ENCODE assay signal across 8 cellular contexts in the genomic region with DNA sequence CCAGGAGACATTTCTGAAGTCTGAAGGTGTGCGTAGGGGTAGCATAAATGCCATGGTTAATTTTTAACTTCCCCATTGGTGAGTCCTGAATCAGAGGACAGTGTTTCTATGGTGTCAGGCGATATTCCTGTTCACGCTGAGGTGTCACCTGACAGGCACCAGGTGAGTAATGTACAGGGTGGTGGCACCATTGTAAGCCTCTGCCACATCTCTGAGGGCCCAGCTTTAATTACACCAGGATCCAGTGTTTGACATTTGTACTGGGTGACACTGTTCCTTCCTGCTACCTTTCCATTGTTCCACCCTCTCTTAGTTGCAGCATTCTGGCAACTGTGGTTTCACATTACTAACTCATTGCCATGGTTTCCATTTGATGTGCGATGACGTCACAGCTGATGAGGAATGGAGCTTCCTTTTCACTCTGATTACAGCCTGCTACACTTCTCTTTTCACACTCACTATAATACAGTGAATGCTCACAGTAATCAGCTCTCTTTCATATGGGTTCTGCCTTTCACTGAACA. TPM values are rescaled to one million over a fixed set of nuclear protein-coding genes. Genes with fewer than 3 reads are reported as not detected.
DNase-seq lines count a peak whose midpoint lies in the region; ATAC-seq and TF ChIP-seq lines count a peak whose summit lies in the region.

No MANE protein-coding gene starts in this region.

- H2BK12ac ChIP-seq in neuronal stem cell (ENCODE audit: low read length): no peak overlapping the region

- H3K4me3 ChIP-seq in GM12865 (ENCODE audit: low read depth, low read length) (no peak overlapping the region), neuronal stem cell (ENCODE audit: low read length in 2 of 2) (no peak overlapping the region)

- no peak overlapping the region for H3K14ac ChIP-seq in neuronal stem cell (ENCODE audit: low read length)

- no peak overlapping the region for H4K8ac ChIP-seq in neuronal stem cell (ENCODE audit: low read depth, low read length)

- H4K91ac ChIP-seq in neuronal stem cell (ENCODE audit: low read depth, low read length, poor library complexity): no peak overlapping the region

- H3K18ac ChIP-seq in neuronal stem cell (ENCODE audit: low read length): no peak overlapping the region

- peaks cover 4 to 8% of the 10 kb centered on the region in 2 donors for H3K4me1 ChIP-seq in neuronal stem cell (ENCODE audit: control insufficient read depth in 2 of 2, insufficient read depth in 1 of 2, low read depth in 1 of 2, low read length in 2 of 2)

- TF ChIP-seq POLR2A in GM18505 (IDR thresholded peaks at IDR 0.05; ENCODE audit: borderline replicate concordance, extremely low read depth, insufficient read depth, insufficient read length): no peak

- TF ChIP-seq CTCF in GM12865 (IDR thresholded peaks at IDR 0.05; ENCODE audit: insufficient read depth, low read depth, low read length, missing control alignments): no peak

- H3K9ac ChIP-seq in neuronal stem cell (ENCODE audit: low read depth, low read length, poor library complexity): no peak overlapping the region

- no peak overlapping the region for H3K4me2 ChIP-seq in neuronal stem cell (ENCODE audit: insufficient read depth, low read length, poor library complexity, severe bottlenecking)

- no peak overlapping the region for H3K4ac ChIP-seq in neuronal stem cell (ENCODE audit: low read length)

- no peak overlapping the region for H3K27ac ChIP-seq in neuronal stem cell (replicated peaks; ENCODE audit: low read length)

- peak; percentile 10 for DNase-seq in GM12865 (ENCODE audit: low read depth)
- DNase-seq in NCI-H1436 (lab: John Stamatoyannopoulos, UW): peak; percentile 94
- DNase-seq in amniotic epithelial cell (ENCODE audit: low read depth): peak; percentile 5
- peak; percentile 29 for DNase-seq in neuronal stem cell (ENCODE audit: low spot score)
- DNase-seq in stimulated activated naive CD4-positive, alpha-beta T cell (lab: John Stamatoyannopoulos, UW): no peak
- DNase-seq in D341Med (ENCODE audit: low spot score): no peak

- no CpG with 5 or more reads among the region's 5 CpGs for WGBS in neuronal stem cell (ENCODE audit: extremely low coverage in 2 of 2, insufficient read length in 2 of 2, insufficient replicate concordance in 1 of 2), 2 donors

- H2BK15ac ChIP-seq in neuronal stem cell (ENCODE audit: low read length): no peak overlapping the region

- H3K27me3 ChIP-seq in neuronal stem cell (ENCODE audit: control insufficient read depth in 3 of 3, insufficient read depth in 3 of 3, low read depth in 1 of 3, low read length in 3 of 3): no peaks in the 10 kb centered on the region

- no peaks in the 10 kb centered on the region for H3K79me1 ChIP-seq in neuronal stem cell (ENCODE audit: low read depth, low read length)

- H2BK5ac ChIP-seq in neuronal stem cell (ENCODE audit: low read length): no peak overlapping the region

- no peak for ATAC-seq in GM18505 (IDR thresholded peaks at IDR 0.05; ENCODE audit: unreplicated experiment)
- no peak for ATAC-seq in GM21447 (IDR thresholded peaks at IDR 0.05; ENCODE audit: unreplicated experiment)

- no peaks in the 10 kb centered on the region for H3K9me3 ChIP-seq in neuronal stem cell (replicated peaks in 1 of 2; ENCODE audit: control insufficient read depth in 2 of 2, insufficient read depth in 1 of 2, low read depth in 1 of 2, low read length in 2 of 2)

- no peak overlapping the region for H2BK120ac ChIP-seq in neuronal stem cell (ENCODE audit: low read depth, low read length)

- H2AK5ac ChIP-seq in neuronal stem cell (ENCODE audit: low read depth, low read length): no peak overlapping the region

- H3K36me3 ChIP-seq in neuronal stem cell (replicated peaks in 1 of 2; ENCODE audit: control insufficient read depth in 2 of 2, insufficient read depth in 2 of 2, low read length in 2 of 2): no peaks in the 10 kb centered on the region

- H2AFZ ChIP-seq in neuronal stem cell (ENCODE audit: low read length): no peak overlapping the region

- no peak overlapping the region for H3K23ac ChIP-seq in neuronal stem cell (ENCODE audit: low read depth, low read length, poor library complexity)

RNA-seq across cellular contexts. Expression of a gene that starts 40.6 kb away (rescaled TPM):
- 9.5 TPM for polyA plus RNA-seq in neuronal stem cell (2013, experiment 1 of 2)
- polyA plus RNA-seq in neuronal stem cell (2013, experiment 2 of 2): 10.1 TPM

Comparison
In these comparisons a context has a peak if more than half of its experiments do, and no peak if none do; other contexts are left out.
1. DNase-seq: peak in GM12865 (single experiment), NCI-H1436 (single experiment), amniotic epithelial cell (single experiment) and neuronal stem cell (single experiment); none in stimulated activated naive CD4-positive, alpha-beta T cell (0 of 6) and D341Med (single experiment).